Comparison of ENCODE assay signal across 8 cellular contexts in genomic region chr1:244450597-244451538, GRCh38. TPM values are rescaled to one million over a fixed set of nuclear protein-coding genes. Genes with fewer than 3 reads are reported as not detected.
DNase-seq lines count a peak whose midpoint lies in the region; ATAC-seq, FAIRE-seq and TF ChIP-seq lines count a peak whose summit lies in the region.

No MANE protein-coding gene starts in this region.

- H3K9me3 ChIP-seq in BLaER1 (0 out of 2 replicates have a peak, but pooled peaks cover 7% of the 10 kb centered on the region), parathyroid adenoma (ENCODE audit: control insufficient read depth, low read length) (no peaks in the 10 kb centered on the region)

- H3K9ac ChIP-seq in BLaER1: peak overlapping the region; percentile 97
- peak overlapping the region; percentile 72 for H3K9ac ChIP-seq in parathyroid adenoma

- H3K9me3 Mint-ChIP-seq in activated naive CD4-positive, alpha-beta T cell treated with anti-CD3 and anti-CD28 coated beads, Interleukin-2, amount 50 U/mL, for 72 hours: peaks cover 0 to 4% of the 10 kb centered on the region in 2 donors

- TF ChIP-seq CTCF in parathyroid adenoma (IDR thresholded peaks at IDR 0.05): no peak

- ATAC-seq in HG03520 (IDR thresholded peaks at IDR 0.05; ENCODE audit: unreplicated experiment): peak; percentile 13
- ATAC-seq in activated naive CD4-positive, alpha-beta T cell treated with anti-CD3 and anti-CD28 coated beads, Interleukin-2, amount 50 U/mL, for 72 hours: peak; percentile 7 to 23
- ATAC-seq in Right ventricle myocardium inferior: peak; percentile 29

- peaks cover 24 to 52% of the 10 kb centered on the region in 2 donors for H3K36me3 Mint-ChIP-seq in activated naive CD4-positive, alpha-beta T cell treated with anti-CD3 and anti-CD28 coated beads, Interleukin-2, amount 50 U/mL, for 72 hours

- peak overlapping the region; percentile 84 for H2AFZ ChIP-seq in parathyroid adenoma

- H3K4me2 ChIP-seq in BLaER1: peak overlapping the region; percentile 93
- peak overlapping the region; percentile 93 for H3K4me2 ChIP-seq in parathyroid adenoma (ENCODE audit: low read length)

- peak overlapping the region; percentile 91 to 99 for H3K27ac Mint-ChIP-seq in activated naive CD4-positive, alpha-beta T cell treated with anti-CD3 and anti-CD28 coated beads, Interleukin-2, amount 50 U/mL, for 72 hours

- H3K27ac ChIP-seq in BLaER1 (peak overlapping the region; percentile 96), parathyroid adenoma (peak overlapping the region; percentile 95)

- H4K20me1 ChIP-seq in BLaER1: peaks cover 45% of the 10 kb centered on the region

- in situ Hi-C loops in SK-MEL-5 (cut with HindIII; ENCODE audit: low pct_unique_long_range_greater_than_20kb, low sequenced_read_pairs): no loop called here

- peak overlapping the region; percentile 99 for H3K4me3 ChIP-seq in BLaER1
- H3K4me3 ChIP-seq in parathyroid adenoma (ENCODE audit: low read depth, low read length): peak overlapping the region; percentile 83

- peaks cover 29% of the 10 kb centered on the region for H3K4me1 ChIP-seq in BLaER1
- H3K4me1 ChIP-seq in parathyroid adenoma: no peaks in the 10 kb centered on the region

- peak; percentile 19 for DNase-seq in GM19238 (ENCODE audit: insufficient read length, low spot score)
- DNase-seq in SK-MEL-5 (ENCODE audit: low read depth, low spot score): peak; percentile 46
- peak; percentile 62 to 72 for DNase-seq in activated naive CD4-positive, alpha-beta T cell treated with anti-CD3 and anti-CD28 coated beads, Interleukin-2, amount 50 U/mL, for 72 hours (ENCODE audit: low spot score in 2 of 2)
- DNase-seq in Right ventricle myocardium inferior (ENCODE audit: missing footprints): peak; percentile 78
- DNase-seq in urothelium cell line (ENCODE audit: low spot score): peak; percentile 44

- no peaks in the 10 kb centered on the region for H3K27me3 ChIP-seq in BLaER1
- no peaks in the 10 kb centered on the region for H3K27me3 ChIP-seq in parathyroid adenoma (ENCODE audit: control insufficient read depth, insufficient read depth, low read length)

- intact Hi-C loops in Right ventricle myocardium inferior (cut with DNase I): loop anchor here (5.0 to 10.0 kb wide), 4 partner anchors 204 to 1194 kb away; partner anchors contain the start of genes CEP170, DESI2 and SDCCAG8

- H3K36me3 ChIP-seq in BLaER1: peaks cover 11% of the 10 kb centered on the region
- H3K36me3 ChIP-seq in parathyroid adenoma (ENCODE audit: control insufficient read depth, insufficient read depth, low read length): no peaks in the 10 kb centered on the region

- FAIRE-seq in urothelium cell line (lab: Jason Lieb, UNC): no peak

- peaks cover 3% of the 10 kb centered on the region for H3K79me2 ChIP-seq in parathyroid adenoma

RNA-seq across cellular contexts. Expression of gene ADSS2, which starts 0.8 kb away (rescaled TPM):
- 59.4 and 65.4 TPM in 2 replicates for total RNA-seq in SK-MEL-5 (2014; rRNA removed; shearing (Covaris generic))
- 58.3 and 70.1 TPM in 2 replicates for polyA plus RNA-seq in SK-MEL-5 (2015; cell fraction: cytosol; rRNA removed)
- polyA plus RNA-seq in SK-MEL-5 (2015; cell fraction: nucleus; rRNA removed): 68.2 and 72.0 TPM in 2 replicates
- 10 to 100 TPM; 56.2 to 63.2 TPM for total RNA-seq in activated naive CD4-positive, alpha-beta T cell treated with anti-CD3 and anti-CD28 coated beads, Interleukin-2, amount 50 U/mL, for 72 hours
- total RNA-seq in Right ventricle myocardium inferior: 5.5 TPM

RNA-seq across cellular contexts. Expression of gene CATSPERE, which starts 10.2 kb away (rescaled TPM):
- total RNA-seq in SK-MEL-5 (2014; rRNA removed; shearing (Covaris generic)): 0.13 and 0.18 TPM in 2 replicates
- polyA plus RNA-seq in SK-MEL-5 (2015; cell fraction: cytosol; rRNA removed): 0.06 TPM in 1 of 2 replicates, not detected in the other
- 0.08 and 1.9 TPM in 2 replicates for polyA plus RNA-seq in SK-MEL-5 (2015; cell fraction: nucleus; rRNA removed)
- total RNA-seq in activated naive CD4-positive, alpha-beta T cell treated with anti-CD3 and anti-CD28 coated beads, Interleukin-2, amount 50 U/mL, for 72 hours: under 1 TPM; 0.50 to 0.62 TPM
- total RNA-seq in Right ventricle myocardium inferior: 0.54 TPM

Comparison
In these comparisons a context has a peak if more than half of its experiments do, and no peak if none do; other contexts are left out.
1. Peak in every context shown above with its lines: DNase-seq, ATAC-seq, H3K4me3 ChIP-seq and H3K27ac ChIP-seq.
2. DNase-seq: peak in every context shown above with its lines; median percentile 78 in Right ventricle myocardium inferior; 67 in activated naive CD4-positive, alpha-beta T cell treated with anti-CD3 and anti-CD28 coated beads, Interleukin-2, amount 50 U/mL, for 72 hours; 46 in SK-MEL-5; 44 in urothelium cell line; 19 in GM19238.